Comparison of ENCODE assay signal across 8 cellular contexts in genomic region chr2:170812716-170813585, GRCh38. TPM values are rescaled to one million over a fixed set of nuclear protein-coding genes. Genes with fewer than 3 reads are reported as not detected.
DNase-seq lines count a peak whose midpoint lies in the region; ATAC-seq and TF ChIP-seq lines count a peak whose summit lies in the region.

No MANE protein-coding gene starts in this region.

- no peak overlapping the region for H3K4me3 ChIP-seq in OCI-LY3 (ENCODE audit: low read length)
- no peak overlapping the region for H3K4me3 ChIP-seq in choroid plexus epithelial cell (ENCODE audit: low read depth, low read length)
- H3K4me3 ChIP-seq in left lung: no peak overlapping the region

- 0 out of 2 replicates have a peak, but pooled peaks cover 4% of the 10 kb centered on the region for H4K20me1 ChIP-seq in OCI-LY3 (ENCODE audit: insufficient read depth, low read length)

- DNase-seq in EH (ENCODE audit: low read depth) (peak; percentile 78), KBM-7 (peak; percentile 75), choroid plexus epithelial cell (ENCODE audit: low read depth) (peak; percentile 95), left lung (no peak), ureter (ENCODE audit: low spot score) (peak; percentile 66)

- no peak overlapping the region for H2AFZ ChIP-seq in OCI-LY3 (ENCODE audit: low read depth, low read length)

- TF ChIP-seq CTCF in OCI-LY3 (IDR thresholded peaks at IDR 0.05; ENCODE audit: low read depth, low read length) (peak; percentile 88), choroid plexus epithelial cell (conservative IDR thresholded peaks at IDR 0.05; ENCODE audit: low read depth, low read length) (peak; percentile 73), left lung (IDR thresholded peaks at IDR 0.05) (peak; percentile 64 to 71)

- peak; percentile 51 for ATAC-seq in left lung
- no peak for ATAC-seq in GM18870 (IDR thresholded peaks at IDR 0.05; ENCODE audit: unreplicated experiment)
- ATAC-seq in HG03025 (IDR thresholded peaks at IDR 0.05; ENCODE audit: low FRiP score, unreplicated experiment): no peak

- H3K36me3 ChIP-seq in OCI-LY3 (replicated peaks; ENCODE audit: low read depth, low read length) (no peaks in the 10 kb centered on the region), left lung (no peaks in the 10 kb centered on the region)

- H3K4me1 ChIP-seq in OCI-LY3 (ENCODE audit: low read length) (peaks cover 9% of the 10 kb centered on the region), left lung (peaks cover 14 to 34% of the 10 kb centered on the region in 2 donors)

- peak overlapping the region; percentile 17; the same call in 1 of the 2 replicates for H3K4me2 ChIP-seq in OCI-LY3 (ENCODE audit: low read length)

- no peaks in the 10 kb centered on the region for H3K79me2 ChIP-seq in OCI-LY3 (ENCODE audit: low read length)

- intact Hi-C loops in left lung (cut with DNase I): loop anchor here in 1 of 2 donors (10.0 kb wide), 1 partner anchor 398 kb away; no protein-coding TSS in a partner anchor

- no peak overlapping the region for H3K27ac ChIP-seq in OCI-LY3 (ENCODE audit: low read length)
- no peak overlapping the region for H3K27ac ChIP-seq in left lung

- no peak overlapping the region for H3K9ac ChIP-seq in OCI-LY3 (ENCODE audit: low read length)

- H3K27me3 ChIP-seq in OCI-LY3 (ENCODE audit: low read depth, low read length): peaks cover 42% of the 10 kb centered on the region
- H3K27me3 ChIP-seq in left lung: peaks cover 48 to 56% of the 10 kb centered on the region in 2 donors

- H3K9me3 ChIP-seq in OCI-LY3 (ENCODE audit: insufficient read depth, low read length): no peaks in the 10 kb centered on the region
- H3K9me3 ChIP-seq in left lung: no peaks in the 10 kb centered on the region

- in situ Hi-C loops in KBM-7 (cut with MboI; ENCODE audit: low pct_unique_long_range_greater_than_20kb, low sequenced_read_pairs): loop anchor here (25.0 kb wide), 2 partner anchors 401 to 576 kb away; no protein-coding TSS in a partner anchor

RNA-seq across cellular contexts. Expression of gene GAD1, which starts 3.7 kb away (rescaled TPM):
- total RNA-seq in left lung (under 1 TPM in 1 of 2 donors, not detected in 1; 0.29 TPM), ureter (0.57 TPM)

RNA-seq across cellular contexts. Expression of gene ERICH2, which starts 42.8 kb away (rescaled TPM):
- total RNA-seq in left lung (1 to 10 TPM; 3.3 to 6.2 TPM), ureter (1.4 TPM)

Comparison
In these comparisons a context has a peak if more than half of its experiments do, and no peak if none do; other contexts are left out.
1. DNase-seq: peak in EH (single experiment), KBM-7 (single experiment), choroid plexus epithelial cell (single experiment) and ureter (single experiment); none in left lung (0 of 2).
2. Peak in every context shown above with its lines, with median percentiles within 50 percentile points of each other: CTCF ChIP-seq.